Comparison of ENCODE assay signal across 8 cellular contexts in the genomic region with DNA sequence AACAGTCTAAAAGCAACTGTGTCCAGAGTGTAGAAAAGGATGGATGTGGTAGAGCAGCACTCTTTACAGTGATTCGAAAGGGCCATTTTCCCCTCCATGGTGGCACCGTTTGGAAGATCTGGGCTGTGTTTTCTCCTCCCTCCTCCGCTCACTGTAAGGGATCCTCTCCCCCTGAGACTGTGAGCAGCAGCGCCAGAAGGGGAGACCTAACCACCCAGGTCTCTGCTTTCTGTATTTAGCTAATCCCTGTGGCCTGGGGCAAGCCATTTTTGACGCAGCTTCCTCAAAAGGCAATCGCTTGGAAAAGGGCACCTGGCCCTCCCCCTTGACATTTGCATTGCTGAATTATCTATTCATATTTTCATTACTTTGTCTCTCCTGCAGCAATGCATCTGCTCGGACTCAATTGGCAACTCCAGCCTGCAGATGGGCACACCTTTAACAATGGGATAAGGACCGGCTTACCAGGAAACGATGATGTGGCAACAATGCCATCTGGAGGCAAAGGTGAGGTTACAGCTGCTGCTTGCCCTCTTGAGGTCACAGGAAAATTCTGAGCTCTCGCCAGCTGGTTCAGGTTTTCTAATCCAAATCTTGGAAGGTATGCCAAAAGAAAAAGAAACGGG.
DNase-seq lines count a peak whose midpoint lies in the region; ATAC-seq and TF ChIP-seq lines count a peak whose summit lies in the region.

No MANE protein-coding gene starts in this region.

- intact Hi-C loops in activated CD4-positive, alpha-beta T cell treated with anti-CD3 and anti-CD28 coated beads for 36 hours (cut with DNase I, micrococcal nuclease): loop anchor here (1.0 to 2.0 kb wide), 2 partner anchors 324 kb away; no protein-coding TSS in a partner anchor

- H3K27me3 ChIP-seq in brain microvascular endothelial cell (replicated peaks): no peaks in the 10 kb centered on the region

- H3K36me3 ChIP-seq in brain microvascular endothelial cell (replicated peaks): no peaks in the 10 kb centered on the region

- POLR2A ChIA-PET in activated CD4-positive, alpha-beta T cell treated with anti-CD3 and anti-CD28 coated beads for 36 hours (lab: Charles Lee): no interaction called here

- no peak overlapping the region for H3K27ac ChIP-seq in brain microvascular endothelial cell

- CTCF ChIA-PET in activated CD4-positive, alpha-beta T cell treated with anti-CD3 and anti-CD28 coated beads for 36 hours (lab: Charles Lee): interaction anchor here (0.7 to 1.2 kb wide), 3 partner anchors 26 to 325 kb away, joined by 3 to 4 read pairs (median 3); no protein-coding TSS in a partner anchor

- no peaks in the 10 kb centered on the region for H3K27me3 Mint-ChIP-seq in activated CD4-positive, alpha-beta T cell treated with anti-CD3 and anti-CD28 coated beads for 36 hours
- no peaks in the 10 kb centered on the region; the same call in 1 of the 2 replicates for H3K27me3 Mint-ChIP-seq in HFFc6 (ENCODE audit: insufficient read depth)
- H3K27me3 Mint-ChIP-seq in activated T-helper 17 cell treated with anti-CD3 and anti-CD28 coated beads, Interleukin-2, amount 50 U/mL, for 72 hours: peaks cover 7% of the 10 kb centered on the region

- no peaks in the 10 kb centered on the region for H3K9me3 Mint-ChIP-seq in activated CD4-positive, alpha-beta T cell treated with anti-CD3 and anti-CD28 coated beads for 36 hours (ENCODE audit: low read depth)
- H3K9me3 Mint-ChIP-seq in HFFc6: no peaks in the 10 kb centered on the region
- no peaks in the 10 kb centered on the region for H3K9me3 Mint-ChIP-seq in activated T-helper 17 cell treated with anti-CD3 and anti-CD28 coated beads, Interleukin-2, amount 50 U/mL, for 72 hours

- no peak overlapping the region for H3K4me3 ChIP-seq in brain microvascular endothelial cell (ENCODE audit: low read depth, low read length)

- no peaks in the 10 kb centered on the region for H3K36me3 Mint-ChIP-seq in activated CD4-positive, alpha-beta T cell treated with anti-CD3 and anti-CD28 coated beads for 36 hours (ENCODE audit: low read depth)
- H3K36me3 Mint-ChIP-seq in HFFc6 (ENCODE audit: low read depth): no peaks in the 10 kb centered on the region
- H3K36me3 Mint-ChIP-seq in activated T-helper 17 cell treated with anti-CD3 and anti-CD28 coated beads, Interleukin-2, amount 50 U/mL, for 72 hours (ENCODE audit: low read depth): no peaks in the 10 kb centered on the region

- ATAC-seq in activated CD4-positive, alpha-beta T cell treated with anti-CD3 and anti-CD28 coated beads for 36 hours: no peak
- no peak for ATAC-seq in activated T-helper 17 cell treated with anti-CD3 and anti-CD28 coated beads, Interleukin-2, amount 50 U/mL, for 72 hours (replicated peaks)
- no peak for ATAC-seq in HG02571 (IDR thresholded peaks at IDR 0.05; ENCODE audit: unreplicated experiment)

- H3K27ac Mint-ChIP-seq in activated CD4-positive, alpha-beta T cell treated with anti-CD3 and anti-CD28 coated beads for 36 hours: no peak overlapping the region
- H3K27ac Mint-ChIP-seq in HFFc6: no peak overlapping the region
- H3K27ac Mint-ChIP-seq in activated T-helper 17 cell treated with anti-CD3 and anti-CD28 coated beads, Interleukin-2, amount 50 U/mL, for 72 hours: no peak overlapping the region

- H3K4me1 Mint-ChIP-seq in activated CD4-positive, alpha-beta T cell treated with anti-CD3 and anti-CD28 coated beads for 36 hours: no peaks in the 10 kb centered on the region
- peaks cover 7% of the 10 kb centered on the region; the same call in 1 of the 2 replicates for H3K4me1 Mint-ChIP-seq in HFFc6 (ENCODE audit: low read depth)
- no peaks in the 10 kb centered on the region for H3K4me1 Mint-ChIP-seq in activated T-helper 17 cell treated with anti-CD3 and anti-CD28 coated beads, Interleukin-2, amount 50 U/mL, for 72 hours

- in situ Hi-C loops in brain microvascular endothelial cell (cut with HindIII; ENCODE audit: low pct_ligation_motif_present, low sequenced_read_pairs): no loop called here

- DNase-seq in activated CD4-positive, alpha-beta T cell treated with anti-CD3 and anti-CD28 coated beads for 36 hours: peak; percentile 38
- no peak for DNase-seq in activated CD4-positive, alpha-beta T cell treated with anti-CD3 and anti-CD28 coated beads for 1 hour
- DNase-seq in HFFc6: peak; percentile 18
- peak; percentile 61 for DNase-seq in NCI-H2171 (lab: John Stamatoyannopoulos, UW)
- DNase-seq in brain microvascular endothelial cell: peak; percentile 11
- DNase-seq in left kidney (ENCODE audit: low read depth, low spot score): peak; percentile 88

- H3K4me3 Mint-ChIP-seq in activated CD4-positive, alpha-beta T cell treated with anti-CD3 and anti-CD28 coated beads for 36 hours: no peak overlapping the region
- H3K4me3 Mint-ChIP-seq in HFFc6: no peak overlapping the region
- H3K4me3 Mint-ChIP-seq in activated T-helper 17 cell treated with anti-CD3 and anti-CD28 coated beads, Interleukin-2, amount 50 U/mL, for 72 hours: no peak overlapping the region

- TF ChIP-seq CTCF in HFFc6 (IDR thresholded peaks at IDR 0.05) (peak; percentile 67), brain microvascular endothelial cell (IDR thresholded peaks at IDR 0.05; ENCODE audit: low read depth, low read length, missing control alignments) (peak; percentile 59)
